ENCODE assay signal across 1 cellular context in genomic region chr3:39062180-39062579, GRCh38.
TF ChIP-seq lines count a peak whose summit lies in the region.

No MANE protein-coding gene starts in this region.

TF ChIP-seq in WTC11, 78 proteins besides CTCF, POLR2A, EP300 and RAD21:
- TF ChIP-seq PRDM15 (CRISPR knock-in tag; IDR thresholded peaks at IDR 0.05) (no peak), CREB1 (CRISPR knock-in tag; IDR thresholded peaks at IDR 0.05) (no peak), ETV6 (CRISPR knock-in tag; IDR thresholded peaks at IDR 0.05) (no peak), MLX (CRISPR knock-in tag; IDR thresholded peaks at IDR 0.05) (no peak), ZNF138 (CRISPR knock-in tag; conservative IDR thresholded peaks at IDR 0.05) (no peak), CBFB (CRISPR knock-in tag; IDR thresholded peaks at IDR 0.05; ENCODE audit: low read depth) (no peak)
